32 cellular contexts compared by ENCODE assay signal in genomic region chr1:173315296-173315695, GRCh38.
"Had no signal": no experiment of that assay in that cellular context is flagged by ENCODE, and none has a peak within 500 bp of the region (broad histone marks: within the 10 kb centered on the region; RNA-seq: fewer than 3 reads in every experiment).

No MANE protein-coding gene starts in this region.

- FAIRE-seq: endometrium, endothelial cell of umbilical vein had no signal

- DNase-seq: activated CD4-positive, alpha-beta memory T cell treated with anti-CD3 and anti-CD28 coated beads, Interleukin-2, amount 10 ng/mL, durations not matched to agents 7 days and 5 days; activated CD4-positive, alpha-beta T cell treated with anti-CD3 and anti-CD28 coated beads for 1 hour; activated CD4-positive, alpha-beta T cell treated with anti-CD3 and anti-CD28 coated beads for 4 hours; activated CD4-positive, alpha-beta T cell treated with anti-CD3 and anti-CD28 coated beads, Interleukin-2, amount 10 ng/mL, durations not matched to agents 7 days and 5 days; activated CD4-positive, alpha-beta T cell treated with anti-CD3 and anti-CD28 coated beads, Interleukin-2, amount 50 U/mL, for 4 hours; activated CD8-positive, alpha-beta memory T cell treated with anti-CD3 and anti-CD28 coated beads, Interleukin-2, amount 50 U/mL, for 48 hours; activated gamma-delta T cell; activated naive CD4-positive, alpha-beta T cell; activated naive CD4-positive, alpha-beta T cell treated with anti-CD3 and anti-CD28 coated beads, Interleukin-2, amount 10 ng/mL, durations not matched to agents 7 days and 5 days; activated naive CD8-positive, alpha-beta T cell treated with anti-CD3 and anti-CD28 coated beads, Interleukin-2, amount 10 ng/mL, durations not matched to agents 7 days and 5 days; activated T-cell treated with anti-CD3 and anti-CD28 coated beads for 4 hours; activated T-cell treated with anti-CD3 and anti-CD28 coated beads, Interleukin-2, amount 50 U/mL, for 24 hours; activated T-cell treated with anti-CD3 and anti-CD28 coated beads, Interleukin-2, amount 50 U/mL, for 72 hours; central memory CD4-positive, alpha-beta T cell; cerebellar nuclear complex; colonic mucosa; effector CD8-positive, alpha-beta T cell; esophagus squamous epithelium; foreskin fibroblast; gastrocnemius medialis; glutamatergic neuron; heart left ventricle; T-helper 2 cell had no signal

- H3K9me3 ChIP-seq: ascending aorta, colonic mucosa, esophagus squamous epithelium, gastrocnemius medialis had no signal

- H3K27ac ChIP-seq: ascending aorta, breast epithelium, cardiac muscle cell, colonic mucosa, epithelial cell of prostate, esophagus squamous epithelium, gastrocnemius medialis, heart left ventricle, VCaP had no signal

- H3K4me1 ChIP-seq: ascending aorta, breast epithelium, colonic mucosa, esophagus squamous epithelium, gastrocnemius medialis, heart left ventricle had no signal

- H3K27me3 ChIP-seq: ascending aorta, breast epithelium, cardiac muscle cell, colonic mucosa, esophagus squamous epithelium, gastrocnemius medialis, heart left ventricle had no signal

- ATAC-seq: activated naive CD4-positive, alpha-beta T cell treated with anti-CD3 and anti-CD28 coated beads, Interleukin-2, amount 50 U/mL, for 72 hours; activated T-cell treated with anti-CD3 and anti-CD28 coated beads, Interleukin-2, amount 50 U/mL, for 72 hours; gastrocnemius medialis; heart left ventricle; WTC11 had no signal

- H3K36me3 ChIP-seq: ascending aorta, breast epithelium, cardiac muscle cell, colonic mucosa, esophagus squamous epithelium, gastrocnemius medialis, heart left ventricle had no signal

- H3K4me3 ChIP-seq: ascending aorta, breast epithelium, cardiac muscle cell, colonic mucosa, esophagus squamous epithelium, gastrocnemius medialis, heart left ventricle had no signal
